In genomic region chr2:112542123-112542973, GRCh38 we compare ENCODE assay signal across 1 cellular context.
A peak's percentile ranks its signal among the peaks of the same experiment; 100 is the strongest.
TF ChIP-seq lines count a peak whose summit lies in the region.

Gene POLR1B, plus strand, starts transcription at chr2:112542465. Its CDS starts 30 bp downstream, at chr2:112542495.

TF ChIP-seq in K562, 482 proteins besides CTCF, POLR2A, EP300 and RAD21 (continued from another document and continues in another):
- TF ChIP-seq CHD7 (IDR thresholded peaks at IDR 0.05; ENCODE audit: low read depth, low read length) (no peak), U2AF1 (optimal IDR thresholded peaks at IDR 0.05; ENCODE audit: low read depth, low read length) (no peak), EHMT2 (IDR thresholded peaks at IDR 0.05) (no peak), ZNF408 (CRISPR knock-in tag; IDR thresholded peaks at IDR 0.05; ENCODE audit: low read depth) (no peak), TEAD2 (tag; IDR thresholded peaks at IDR 0.05) (no peak), L3MBTL2 (IDR thresholded peaks at IDR 0.05) (peak; percentile 97), ZNF76 (CRISPR knock-in tag; IDR thresholded peaks at IDR 0.05; ENCODE audit: borderline replicate concordance) (no peak), RFX7 (CRISPR knock-in tag; IDR thresholded peaks at IDR 0.05) (no peak), CREB3 (tag; conservative IDR thresholded peaks at IDR 0.05; ENCODE audit: low read depth) (peak; percentile 49; the same call in 1 of the 2 replicates), ZNF282 (CRISPR knock-in tag; IDR thresholded peaks at IDR 0.05) (peak; percentile 19; the same call in 1 of the 2 replicates), PCBP1 (IDR thresholded peaks at IDR 0.05; ENCODE audit: low read depth, low read length, poor library complexity, severe bottlenecking) (peak; percentile 65), ARID3B (CRISPR knock-in tag; IDR thresholded peaks at IDR 0.05; ENCODE audit: borderline replicate concordance) (no peak), DDX20 (tag; IDR thresholded peaks at IDR 0.05; ENCODE audit: low read depth) (no peak), TCFL5 (CRISPR knock-in tag; conservative IDR thresholded peaks at IDR 0.05) (no peak), ZBTB5 (IDR thresholded peaks at IDR 0.05) (no peak), IRF9 (tag; IDR thresholded peaks at IDR 0.05) (no peak), PRMT5 (CRISPR knock-in tag; IDR thresholded peaks at IDR 0.05) (no peak; the same call in 1 of the 2 replicates), ZNF445 (CRISPR knock-in tag; IDR thresholded peaks at IDR 0.05; ENCODE audit: low read depth) (no peak), HCFC1 (IDR thresholded peaks at IDR 0.05; ENCODE audit: low read depth, low read length) (peak; percentile 98), TOE1 (IDR thresholded peaks at IDR 0.05; ENCODE audit: borderline replicate concordance) (peak; percentile 88; the same call in 1 of the 2 replicates), TOE1 (CRISPR knock-in tag; IDR thresholded peaks at IDR 0.05; ENCODE audit: borderline replicate concordance, low read depth) (peak; percentile 76; the same call in 1 of the 2 replicates), PHTF2 (CRISPR knock-in tag; IDR thresholded peaks at IDR 0.05) (no peak), BRD9 (IDR thresholded peaks at IDR 0.05; ENCODE audit: low read depth, partially characterized antibody) (no peak), WHSC1 (IDR thresholded peaks at IDR 0.05; ENCODE audit: low read length) (no peak), POLR2B (IDR thresholded peaks at IDR 0.05; ENCODE audit: low read depth, partially characterized antibody) (peak; percentile 24), DLX4 (CRISPR knock-in tag; IDR thresholded peaks at IDR 0.05) (no peak), FOXA1 (IDR thresholded peaks at IDR 0.05; ENCODE audit: borderline replicate concordance) (no peak), GTF2F1 (IDR thresholded peaks at IDR 0.05; ENCODE audit: low read depth, low read length) (no peak), ZNF324 (CRISPR knock-in tag; IDR thresholded peaks at IDR 0.05) (no peak), ESRRB (CRISPR knock-in tag; IDR thresholded peaks at IDR 0.05; ENCODE audit: borderline replicate concordance) (no peak), GTF2E2 (tag; IDR thresholded peaks at IDR 0.05) (no peak), HMG20A (CRISPR knock-in tag; conservative IDR thresholded peaks at IDR 0.05) (no peak), ELF1 (tag; IDR thresholded peaks at IDR 0.05) (peak; percentile 81), AFF4 (CRISPR knock-in tag; IDR thresholded peaks at IDR 0.05) (peak; percentile 83; the same call in 1 of the 2 replicates), PURB (CRISPR knock-in tag; IDR thresholded peaks at IDR 0.05; ENCODE audit: low read depth) (no peak), TBP (optimal IDR thresholded peaks at IDR 0.05; ENCODE audit: low read depth, low read length) (peak; percentile 54), TFE3 (CRISPR knock-in tag; IDR thresholded peaks at IDR 0.05) (peak; percentile 34; the same call in 1 of the 2 replicates), RBM39 (optimal IDR thresholded peaks at IDR 0.05; ENCODE audit: low read depth, low read length) (no peak), HOXB6 (CRISPR knock-in tag; IDR thresholded peaks at IDR 0.05; ENCODE audit: borderline replicate concordance) (no peak), ZNF212 (CRISPR knock-in tag; IDR thresholded peaks at IDR 0.05) (no peak)
